21 cellular contexts compared by ENCODE assay signal in genomic region chr9:136392538-136393449, GRCh38.
"Had no signal": no experiment of that assay in that cellular context is flagged by ENCODE, and none has a peak within 500 bp of the region (broad histone marks: within the 10 kb centered on the region; RNA-seq: fewer than 3 reads in every experiment).

No MANE protein-coding gene starts in this region.

- H3K9me3 Mint-ChIP-seq: activated CD4-positive, alpha-beta T cell treated with anti-CD3 and anti-CD28 coated beads, Interleukin-2, amount 10 ng/mL, durations not matched to agents 24 days and 14 days; activated naive CD4-positive, alpha-beta T cell treated with anti-CD3 and anti-CD28 coated beads for 36 hours; activated T-cell treated with anti-CD3 and anti-CD28 coated beads, Interleukin-2, amount 50 U/mL, for 24 hours; memory B cell; naive B cell; neural crest cell had no signal

- H3K4me3 ChIP-seq: coronary artery, heart left ventricle, mucosa of descending colon, prostate gland, right atrium auricular region, smooth muscle cell, thyroid gland had no signal

- H3K27ac Mint-ChIP-seq: activated CD4-positive, alpha-beta T cell treated with anti-CD3 and anti-CD28 coated beads, Interleukin-2, amount 10 ng/mL, durations not matched to agents 24 days and 14 days; activated CD8-positive, alpha-beta T cell treated with anti-CD3 and anti-CD28 coated beads, Interleukin-2, amount 10 ng/mL, durations not matched to agents 7 days and 5 days; activated naive CD4-positive, alpha-beta T cell treated with anti-CD3 and anti-CD28 coated beads for 36 hours; activated T-cell treated with anti-CD3 and anti-CD28 coated beads, Interleukin-2, amount 50 U/mL, for 24 hours; memory B cell had no signal

- H3K4me1 Mint-ChIP-seq: activated CD4-positive, alpha-beta T cell treated with anti-CD3 and anti-CD28 coated beads, Interleukin-2, amount 10 ng/mL, durations not matched to agents 24 days and 14 days; memory B cell; naive B cell; neural crest cell had no signal

- H3K4me2 ChIP-seq: smooth muscle cell had no signal

- H3K27ac ChIP-seq: brain microvascular endothelial cell, heart left ventricle, prostate gland, right atrium auricular region, thyroid gland had no signal

- H3K27me3 Mint-ChIP-seq: activated CD4-positive, alpha-beta T cell treated with anti-CD3 and anti-CD28 coated beads, Interleukin-2, amount 10 ng/mL, durations not matched to agents 24 days and 14 days; activated T-cell treated with anti-CD3 and anti-CD28 coated beads, Interleukin-2, amount 50 U/mL, for 24 hours; memory B cell; naive B cell had no signal

- H3K4me1 ChIP-seq: heart left ventricle, right atrium auricular region, thyroid gland had no signal

- H3K4me3 Mint-ChIP-seq: activated CD4-positive, alpha-beta T cell treated with anti-CD3 and anti-CD28 coated beads, Interleukin-2, amount 10 ng/mL, durations not matched to agents 24 days and 14 days; activated CD8-positive, alpha-beta T cell treated with anti-CD3 and anti-CD28 coated beads, Interleukin-2, amount 10 ng/mL, durations not matched to agents 7 days and 5 days; activated naive CD4-positive, alpha-beta T cell treated with anti-CD3 and anti-CD28 coated beads for 36 hours; activated T-cell treated with anti-CD3 and anti-CD28 coated beads, Interleukin-2, amount 50 U/mL, for 24 hours; memory B cell; naive B cell; neural crest cell had no signal

- ATAC-seq: activated CD8-positive, alpha-beta T cell treated with anti-CD3 and anti-CD28 coated beads, Interleukin-2, amount 10 ng/mL, durations not matched to agents 7 days and 5 days; heart left ventricle; mucosa of descending colon; SK-N-SH treated with all-trans-retinoic acid at 6 μM for 48 hours had no signal

- H3K27me3 ChIP-seq: brain microvascular endothelial cell, heart left ventricle, right atrium auricular region, thyroid gland had no signal

- DNase-seq: activated CD4-positive, alpha-beta T cell treated with anti-CD3 and anti-CD28 coated beads, Interleukin-2, amount 10 ng/mL, durations not matched to agents 24 days and 14 days; activated CD4-positive, CD25-positive, alpha-beta regulatory T cell; activated CD8-positive, alpha-beta T cell treated with anti-CD3 and anti-CD28 coated beads, Interleukin-2, amount 10 ng/mL, durations not matched to agents 7 days and 5 days; activated naive CD4-positive, alpha-beta T cell treated with anti-CD3 and anti-CD28 coated beads for 36 hours; activated T-cell treated with anti-CD3 and anti-CD28 coated beads, Interleukin-2, amount 50 U/mL, for 24 hours; brain microvascular endothelial cell; heart left ventricle; kidney glomerular epithelial cell; mucosa of descending colon; naive B cell; stimulated activated CD4-positive, alpha-beta T cell treated with anti-CD3 and anti-CD28 coated beads, Interleukin-4, amount 100 ng/mL, for 1 hour; T-helper 1 cell; T-helper 9 cell; thyroid gland had no signal

- H3K9me3 ChIP-seq: heart left ventricle, mucosa of descending colon, prostate gland, right atrium auricular region, thyroid gland had no signal
